1 cellular context compared by ENCODE assay signal in the genomic region with DNA sequence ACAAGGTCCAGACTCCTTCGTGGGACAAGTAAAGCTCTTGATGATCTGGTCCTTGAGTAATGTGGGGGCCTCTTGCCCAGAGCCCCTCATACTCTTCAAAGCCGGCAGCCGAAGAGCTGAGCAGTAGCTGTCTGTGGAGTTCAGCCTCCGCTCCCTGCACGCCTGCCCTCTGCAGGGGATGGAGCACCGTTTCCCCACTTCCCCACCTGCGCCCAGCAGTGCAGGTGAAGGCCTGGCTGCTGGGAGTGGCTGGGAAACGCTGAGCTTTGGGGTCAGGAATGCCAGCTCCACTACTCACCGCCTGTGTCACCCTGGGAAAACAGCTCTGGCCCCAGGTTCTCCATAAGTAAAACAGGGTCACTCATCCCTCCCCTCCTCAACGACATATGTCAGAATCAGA.
TF ChIP-seq lines count a peak whose summit lies in the region.

No MANE protein-coding gene starts in this region.

TF ChIP-seq in K562, 482 proteins besides CTCF, POLR2A, EP300 and RAD21:
- TF ChIP-seq ZFX (CRISPR knock-in tag; IDR thresholded peaks at IDR 0.05): peak; percentile 44
